12 cellular contexts compared by ENCODE assay signal in the genomic region with DNA sequence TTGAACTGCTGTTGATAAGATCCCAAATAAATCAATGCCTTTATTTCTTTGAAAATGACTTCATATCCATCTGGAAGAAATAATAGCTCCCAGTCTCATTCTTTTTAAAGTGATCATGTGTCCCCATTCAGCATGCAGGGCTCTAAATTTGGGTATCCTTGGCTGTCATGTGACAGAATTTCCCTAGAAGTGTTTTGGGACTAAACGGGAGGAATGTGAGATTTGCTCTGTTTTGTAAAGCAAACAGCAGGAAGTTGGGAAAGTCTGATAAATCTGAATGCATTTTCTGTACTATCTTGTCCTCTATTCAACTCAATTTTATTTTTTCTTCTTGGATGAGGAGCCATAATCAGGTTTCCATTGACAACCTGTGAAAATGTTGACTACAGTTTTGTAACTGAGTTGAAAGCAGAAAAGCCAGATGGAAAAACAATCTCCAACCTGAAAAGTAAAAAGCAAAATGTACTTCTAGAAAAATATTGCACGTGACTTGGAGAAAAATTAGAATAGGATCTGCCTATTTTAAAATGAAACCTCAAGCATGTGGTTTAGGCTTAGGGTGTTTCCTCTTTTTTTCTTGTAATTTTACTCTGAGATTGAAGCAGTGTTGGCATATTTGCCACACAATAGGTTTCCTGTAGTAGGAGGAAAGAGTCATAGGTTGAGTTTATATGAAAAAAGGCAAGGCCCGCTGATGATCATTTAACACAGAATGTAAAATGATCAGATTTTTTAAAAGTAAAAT.
A peak's percentile ranks its signal among the peaks of the same experiment; 100 is the strongest.
DNase-seq lines count a peak whose midpoint lies in the region; ATAC-seq and TF ChIP-seq lines count a peak whose summit lies in the region.
"Had no signal": no experiment of that assay in that cellular context is flagged by ENCODE, and none has a peak within 500 bp of the region (broad histone marks: within the 10 kb centered on the region; RNA-seq: fewer than 3 reads in every experiment).

No MANE protein-coding gene starts in this region.

- no peak overlapping the region for H3K4me2 ChIP-seq in hepatocyte
- H3K4me2 ChIP-seq in SK-N-SH = no peak overlapping the region

- peak overlapping the region; percentile 64 for H3K27ac Mint-ChIP-seq in activated CD4-positive, alpha-beta T cell treated with anti-CD3 and anti-CD28 coated beads for 36 hours
- peak overlapping the region; percentile 50 for H3K27ac Mint-ChIP-seq in activated CD4-positive, alpha-beta memory T cell treated with anti-CD3 and anti-CD28 coated beads for 36 hours

- no peak for TF ChIP-seq RAD21 in SK-N-SH (IDR thresholded peaks at IDR 0.05; ENCODE audit: low read length)

- TF ChIP-seq EP300 in SK-N-SH (IDR thresholded peaks at IDR 0.05; ENCODE audit: borderline replicate concordance in 1 of 2, low read depth in 1 of 2, low read length in 1 of 2) = no peak

- no peaks in the 10 kb centered on the region for H4K20me1 ChIP-seq in hepatocyte (ENCODE audit: insufficient read depth, poor library complexity, severe bottlenecking)
- H4K20me1 ChIP-seq in SK-N-SH (ENCODE audit: insufficient read depth) = no peaks in the 10 kb centered on the region

- H3K79me2 ChIP-seq in hepatocyte (no peaks in the 10 kb centered on the region), SK-N-SH (ENCODE audit: insufficient read depth) (no peaks in the 10 kb centered on the region)

- peaks cover 2% of the 10 kb centered on the region for H3K36me3 Mint-ChIP-seq in activated CD4-positive, alpha-beta T cell treated with anti-CD3 and anti-CD28 coated beads for 36 hours (ENCODE audit: low read depth)
- H3K36me3 Mint-ChIP-seq in activated CD4-positive, alpha-beta memory T cell treated with anti-CD3 and anti-CD28 coated beads for 36 hours = no peaks in the 10 kb centered on the region

- 66% methylated on average over 3 of the region's 3 CpGs for WGBS in hepatocyte (ENCODE audit: low lambda C conversion rate, missing lambda C conversion rate)
- WGBS in SK-N-SH (ENCODE audit: low lambda C conversion rate) = 68% methylated on average over 3 of the region's 3 CpGs

- peak; percentile 65 for ATAC-seq in activated CD4-positive, alpha-beta T cell treated with anti-CD3 and anti-CD28 coated beads for 36 hours
- ATAC-seq in GM21717 (IDR thresholded peaks at IDR 0.05; ENCODE audit: unreplicated experiment) = no peak

- peaks cover 75% of the 10 kb centered on the region for H3K4me1 Mint-ChIP-seq in activated CD4-positive, alpha-beta T cell treated with anti-CD3 and anti-CD28 coated beads for 36 hours
- peaks cover 55% of the 10 kb centered on the region for H3K4me1 Mint-ChIP-seq in activated CD4-positive, alpha-beta memory T cell treated with anti-CD3 and anti-CD28 coated beads for 36 hours (ENCODE audit: low read depth)

- H3K9ac ChIP-seq in SK-N-SH = no peak overlapping the region

- no peak for DNase-seq in activated CD4-positive, alpha-beta T cell treated with anti-CD3 and anti-CD28 coated beads for 36 hours
- DNase-seq in activated CD4-positive, alpha-beta T cell treated with anti-CD3 and anti-CD28 coated beads for 4 hours = no peak
- no peak for DNase-seq in activated CD4-positive, alpha-beta memory T cell treated with anti-CD3 and anti-CD28 coated beads for 36 hours
- DNase-seq in hepatocyte (ENCODE audit: low spot score) (no peak), globus pallidus (ENCODE audit: low spot score) (no peak), SK-N-SH (no peak)
- DNase-seq: left cardiac atrium; NCI-H187; stimulated activated CD4-positive, alpha-beta T cell treated with anti-CD3 and anti-CD28 coated beads, Interleukin-4, amount 100 ng/mL, for 24 hours had no signal

- no peaks in the 10 kb centered on the region for H3K27me3 ChIP-seq in hepatocyte
- no peaks in the 10 kb centered on the region for H3K27me3 ChIP-seq in SK-N-SH (ENCODE audit: insufficient read depth)

- H3K36me3 ChIP-seq in hepatocyte (replicated peaks; ENCODE audit: insufficient read depth, low read depth) = no peaks in the 10 kb centered on the region
- H3K36me3 ChIP-seq in SK-N-SH (replicated peaks in 1 of 2; ENCODE audit: control insufficient read depth in 1 of 2, insufficient read depth in 2 of 2, low read length in 1 of 2) = no peaks in the 10 kb centered on the region

- H3K9me3 ChIP-seq in hepatocyte (ENCODE audit: low read depth) (no peaks in the 10 kb centered on the region), SK-N-SH (no peaks in the 10 kb centered on the region)

- H3K4me1 ChIP-seq in hepatocyte (ENCODE audit: insufficient read depth) (peaks cover 14% of the 10 kb centered on the region), SK-N-SH (ENCODE audit: control insufficient read depth in 1 of 2, insufficient read depth in 2 of 2, low read depth in 1 of 2, low read length in 1 of 2) (no peaks in the 10 kb centered on the region)

- H3K9me3 Mint-ChIP-seq in activated CD4-positive, alpha-beta T cell treated with anti-CD3 and anti-CD28 coated beads for 36 hours (ENCODE audit: low read depth) = no peaks in the 10 kb centered on the region
- H3K9me3 Mint-ChIP-seq in activated CD4-positive, alpha-beta memory T cell treated with anti-CD3 and anti-CD28 coated beads for 36 hours = no peaks in the 10 kb centered on the region

- POLR2A ChIA-PET in activated CD4-positive, alpha-beta T cell treated with anti-CD3 and anti-CD28 coated beads for 36 hours (lab: Charles Lee) = no interaction called here
- POLR2A ChIA-PET in activated CD4-positive, alpha-beta memory T cell treated with anti-CD3 and anti-CD28 coated beads for 36 hours (lab: Charles Lee) = no interaction called here
- POLR2A ChIA-PET in SK-N-SH (lab: Yijun Ruan, JAX) = no interaction called here

- H3K27me3 Mint-ChIP-seq in activated CD4-positive, alpha-beta T cell treated with anti-CD3 and anti-CD28 coated beads for 36 hours = no peaks in the 10 kb centered on the region
- H3K27me3 Mint-ChIP-seq in activated CD4-positive, alpha-beta memory T cell treated with anti-CD3 and anti-CD28 coated beads for 36 hours = no peaks in the 10 kb centered on the region

- H3K4me3 Mint-ChIP-seq in activated CD4-positive, alpha-beta T cell treated with anti-CD3 and anti-CD28 coated beads for 36 hours = no peak overlapping the region
- no peak overlapping the region for H3K4me3 Mint-ChIP-seq in activated CD4-positive, alpha-beta memory T cell treated with anti-CD3 and anti-CD28 coated beads for 36 hours

- TF ChIP-seq CTCF in hepatocyte (IDR thresholded peaks at IDR 0.05; ENCODE audit: poor library complexity) (no peak), SK-N-SH (IDR thresholded peaks at IDR 0.05) (no peak)

- peak overlapping the region; percentile 25 for H3K27ac ChIP-seq in hepatocyte
- peak overlapping the region; percentile 12 for H3K27ac ChIP-seq in temporal lobe (ENCODE audit: low read depth, low read length)
- no peak overlapping the region for H3K27ac ChIP-seq in SK-N-SH (ENCODE audit: low read depth in 2 of 2, low read length in 1 of 2)
- H3K27ac ChIP-seq: VCaP had no signal

- H3K9me2 ChIP-seq in hepatocyte (replicated peaks; ENCODE audit: insufficient read depth) = no peaks in the 10 kb centered on the region
- H3K9me2 ChIP-seq in SK-N-SH = no peaks in the 10 kb centered on the region

- intact Hi-C loops in activated CD4-positive, alpha-beta T cell treated with anti-CD3 and anti-CD28 coated beads for 36 hours (cut with DNase I, micrococcal nuclease) = no loop called here
- intact Hi-C loops in activated CD4-positive, alpha-beta memory T cell treated with anti-CD3 and anti-CD28 coated beads for 36 hours (cut with micrococcal nuclease) = loop anchor here (1.0 to 5.0 kb wide), 2 partner anchors 11 to 134 kb away; no protein-coding TSS in a partner anchor

- peak overlapping the region; percentile 28 for H2AFZ ChIP-seq in hepatocyte
- H2AFZ ChIP-seq in SK-N-SH (ENCODE audit: low read depth) = no peak overlapping the region

- H3F3A ChIP-seq in SK-N-SH (replicated peaks; ENCODE audit: insufficient read depth) = no peaks in the 10 kb centered on the region

- CTCF ChIA-PET in activated CD4-positive, alpha-beta T cell treated with anti-CD3 and anti-CD28 coated beads for 36 hours (lab: Charles Lee) = interaction anchor here (0.6 to 1.5 kb wide), 5 partner anchors 53 to 202 kb away, joined by 3 to 4 read pairs (median 3); no protein-coding TSS in a partner anchor
- CTCF ChIA-PET in activated CD4-positive, alpha-beta memory T cell treated with anti-CD3 and anti-CD28 coated beads for 36 hours (lab: Charles Lee) = interaction anchor here (0.9 to 1.4 kb wide), 3 partner anchors 88 to 717 kb away, joined by 3 to 4 read pairs (median 4); no protein-coding TSS in a partner anchor
- CTCF ChIA-PET in SK-N-SH (lab: Yijun Ruan, JAX) = interaction anchor here (0.8 to 1.4 kb wide), 2 partner anchors 9 to 28 kb away, joined by 3 read pairs; no protein-coding TSS in a partner anchor

- H3K4me3 ChIP-seq in hepatocyte (no peak overlapping the region), SK-N-SH (ENCODE audit: low read depth in 2 of 2, low read length in 1 of 2) (no peak overlapping the region)

TF ChIP-seq in SK-N-SH, 30 proteins besides CTCF, POLR2A, EP300 and RAD21 (continues in another document):
- no peak for TF ChIP-seq SIN3A (IDR thresholded peaks at IDR 0.05; ENCODE audit: borderline replicate concordance, low read depth, low read length)
- TF ChIP-seq, protein P1, sequence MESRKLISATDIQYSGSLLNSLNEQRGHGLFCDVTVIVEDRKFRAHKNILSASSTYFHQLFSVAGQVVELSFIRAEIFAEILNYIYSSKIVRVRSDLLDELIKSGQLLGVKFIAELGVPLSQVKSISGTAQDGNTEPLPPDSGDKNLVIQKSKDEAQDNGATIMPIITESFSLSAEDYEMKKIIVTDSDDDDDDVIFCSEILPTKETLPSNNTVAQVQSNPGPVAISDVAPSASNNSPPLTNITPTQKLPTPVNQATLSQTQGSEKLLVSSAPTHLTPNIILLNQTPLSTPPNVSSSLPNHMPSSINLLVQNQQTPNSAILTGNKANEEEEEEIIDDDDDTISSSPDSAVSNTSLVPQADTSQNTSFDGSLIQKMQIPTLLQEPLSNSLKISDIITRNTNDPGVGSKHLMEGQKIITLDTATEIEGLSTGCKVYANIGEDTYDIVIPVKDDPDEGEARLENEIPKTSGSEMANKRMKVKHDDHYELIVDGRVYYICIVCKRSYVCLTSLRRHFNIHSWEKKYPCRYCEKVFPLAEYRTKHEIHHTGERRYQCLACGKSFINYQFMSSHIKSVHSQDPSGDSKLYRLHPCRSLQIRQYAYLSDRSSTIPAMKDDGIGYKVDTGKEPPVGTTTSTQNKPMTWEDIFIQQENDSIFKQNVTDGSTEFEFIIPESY (IDR thresholded peaks at IDR 0.05; ENCODE audit: borderline replicate concordance, low read depth) = no peak
- no peak for TF ChIP-seq NRF1 (IDR thresholded peaks at IDR 0.05; ENCODE audit: low read depth, low read length)
- no peak for TF ChIP-seq TEAD4 (IDR thresholded peaks at IDR 0.05; ENCODE audit: borderline replicate concordance, insufficient read depth)

Comparison
In these comparisons a context has a peak if more than half of its experiments do, and no peak if none do; other contexts are left out.
1. H3K27ac ChIP-seq: peak in hepatocyte (single experiment) and temporal lobe (single experiment); none in SK-N-SH (0 of 2).